In genomic region chr12:108518716-108519496, GRCh38 we compare ENCODE assay signal across 17 cellular contexts. TPM values are rescaled to one million over a fixed set of nuclear protein-coding genes. Genes with fewer than 3 reads are reported as not detected.
DNase-seq lines count a peak whose midpoint lies in the region; ATAC-seq, FAIRE-seq and TF ChIP-seq lines count a peak whose summit lies in the region.
"Had no signal": no experiment of that assay in that cellular context is flagged by ENCODE, and none has a peak within 500 bp of the region (broad histone marks: within the 10 kb centered on the region; RNA-seq: fewer than 3 reads in every experiment).

No MANE protein-coding gene starts in this region.

- TF ChIP-seq POLR2A in GM15510 (IDR thresholded peaks at IDR 0.05; ENCODE audit: borderline replicate concordance, extremely low read depth, insufficient read length), result peak; percentile 12
- TF ChIP-seq POLR2A in endothelial cell of umbilical vein (IDR thresholded peaks at IDR 0.05; ENCODE audit: low read depth, low read length), result no peak

- H3K4me1 Mint-ChIP-seq in activated T-helper 1 cell treated with anti-CD3 and anti-CD28 coated beads, Interleukin-12 subunit alpha, Interleukin-12 subunit beta, Interleukin-2, Interleukin-4 antibody, amounts not matched to agents 30 ng/mL and 10 ng/mL and 1 ng/mL, durations not matched to agents 14 hours and 24 hours and 36 hours (ENCODE audit: low read depth), result peaks cover 12% of the 10 kb centered on the region
- peaks cover 30% of the 10 kb centered on the region for H3K4me1 Mint-ChIP-seq in stimulated activated effector memory CD8-positive, alpha-beta T cell treated with anti-CD3 and anti-CD28 coated beads, Interleukin-12 subunit alpha, Interleukin-12 subunit beta, amount 100 ng/mL, for 72 hours

- H3K9me3 Mint-ChIP-seq in activated T-helper 1 cell treated with anti-CD3 and anti-CD28 coated beads, Interleukin-12 subunit alpha, Interleukin-12 subunit beta, Interleukin-2, Interleukin-4 antibody, amounts not matched to agents 30 ng/mL and 10 ng/mL and 1 ng/mL, durations not matched to agents 14 hours and 24 hours and 36 hours, result no peaks in the 10 kb centered on the region
- no peaks in the 10 kb centered on the region for H3K9me3 Mint-ChIP-seq in stimulated activated effector memory CD8-positive, alpha-beta T cell treated with anti-CD3 and anti-CD28 coated beads, Interleukin-12 subunit alpha, Interleukin-12 subunit beta, amount 100 ng/mL, for 72 hours
- H3K9me3 Mint-ChIP-seq: CD8-positive, alpha-beta T cell had no signal

- CTCF ChIA-PET in endothelial cell of umbilical vein (lab: Charles Lee), result no interaction called here

- H3K79me2 ChIP-seq in endothelial cell of umbilical vein (ENCODE audit: control insufficient read depth, insufficient read depth, low read length), result no peaks in the 10 kb centered on the region

- no peak for TF ChIP-seq CTCF in endothelial cell of umbilical vein (IDR thresholded peaks at IDR 0.05; ENCODE audit: extremely low read depth in 1 of 2, insufficient read depth in 1 of 2, low read depth in 1 of 2, low read length in 2 of 2)

- H3K4me3 ChIP-seq in endothelial cell of umbilical vein (replicated peaks in 1 of 3; ENCODE audit: insufficient read depth in 1 of 3, low read depth in 1 of 3, low read length in 3 of 3), result no peak overlapping the region
- H3K4me3 ChIP-seq: Peyer's patch, SJCRH30 had no signal

- BruUV-seq in endothelial cell of umbilical vein (replicated peaks; lab: Mats Ljungman, UMichigan), result no TSS peak

- DNase-seq in activated T-helper 1 cell treated with anti-CD3 and anti-CD28 coated beads, Interleukin-12 subunit alpha, Interleukin-12 subunit beta, Interleukin-2, Interleukin-4 antibody, amounts not matched to agents 30 ng/mL and 10 ng/mL and 1 ng/mL, durations not matched to agents 14 hours and 24 hours and 36 hours (ENCODE audit: low spot score), result no peak
- DNase-seq in endothelial cell of umbilical vein (ENCODE audit: low read depth, low spot score) (no peak), NCI-H510A (lab: John Stamatoyannopoulos, UW) (no peak), ureter (ENCODE audit: low spot score) (no peak)
- no peak for DNase-seq in stimulated activated effector memory CD8-positive, alpha-beta T cell treated with anti-CD3 and anti-CD28 coated beads, Interleukin-12 subunit alpha, Interleukin-12 subunit beta, amount 100 ng/mL, for 72 hours (ENCODE audit: low spot score in 2 of 2)
- DNase-seq: Calu3; CD8-positive, alpha-beta T cell; DMS153; NCI-H1092 treated with DMSO at 0.1 percent for 48 hours; NCI-H1436 treated with DMSO at 0.1 percent for 48 hours; NCI-H1930; NCI-H510A treated with DMSO at 0.1 percent for 48 hours; Peyer's patch; SJCRH30 had no signal

- no peaks in the 10 kb centered on the region for H4K20me1 ChIP-seq in endothelial cell of umbilical vein (replicated peaks; ENCODE audit: control insufficient read depth, extremely low read depth, insufficient read depth, low read length)

- H3K9ac ChIP-seq in endothelial cell of umbilical vein (replicated peaks; ENCODE audit: extremely low read depth, insufficient read depth, low read length), result no peak overlapping the region
- H3K9ac ChIP-seq: KMS-11 had no signal

- no peaks in the 10 kb centered on the region for H3K9me1 ChIP-seq in endothelial cell of umbilical vein (replicated peaks; ENCODE audit: control insufficient read depth, extremely low read depth, insufficient read depth, low read length)

- H3K4me2 ChIP-seq in endothelial cell of umbilical vein (ENCODE audit: insufficient read depth, low read length), result no peak overlapping the region
- H3K4me2 ChIP-seq: KMS-11 had no signal

- peaks cover 10 to 50% of the 10 kb centered on the region in 2 experiments for H3K36me3 ChIP-seq in endothelial cell of umbilical vein (ENCODE audit: control insufficient read depth in 2 of 2, extremely low read depth in 1 of 2, insufficient read depth in 2 of 2, low read length in 2 of 2)

- POLR2A ChIA-PET in endothelial cell of umbilical vein (lab: Charles Lee), result no interaction called here

- H3K9me3 ChIP-seq in endothelial cell of umbilical vein (replicated peaks; ENCODE audit: control insufficient read depth, insufficient read depth, low read length), result no peaks in the 10 kb centered on the region
- H3K9me3 ChIP-seq: Peyer's patch, SJCRH30 had no signal

- ATAC-seq in stimulated activated effector memory CD8-positive, alpha-beta T cell treated with anti-CD3 and anti-CD28 coated beads, Interleukin-12 subunit alpha, Interleukin-12 subunit beta, amount 100 ng/mL, for 72 hours, result no peak
- no peak for ATAC-seq in GM21737 (IDR thresholded peaks at IDR 0.05; ENCODE audit: unreplicated experiment)
- ATAC-seq: CD8-positive, alpha-beta T cell had no signal

- peak overlapping the region; percentile 16 for H3K27ac Mint-ChIP-seq in activated T-helper 1 cell treated with anti-CD3 and anti-CD28 coated beads, Interleukin-12 subunit alpha, Interleukin-12 subunit beta, Interleukin-2, Interleukin-4 antibody, amounts not matched to agents 30 ng/mL and 10 ng/mL and 1 ng/mL, durations not matched to agents 14 hours and 24 hours and 36 hours
- H3K27ac Mint-ChIP-seq in stimulated activated effector memory CD8-positive, alpha-beta T cell treated with anti-CD3 and anti-CD28 coated beads, Interleukin-12 subunit alpha, Interleukin-12 subunit beta, amount 100 ng/mL, for 72 hours, result peak overlapping the region; percentile 65
- H3K27ac Mint-ChIP-seq: CD8-positive, alpha-beta T cell had no signal

- no peak for FAIRE-seq in endothelial cell of umbilical vein (lab: Jason Lieb, UNC)

- H3K27me3 ChIP-seq in endothelial cell of umbilical vein (ENCODE audit: control insufficient read depth in 2 of 2, insufficient read depth in 2 of 2, low read length in 2 of 2), result no peaks in the 10 kb centered on the region
- H3K27me3 ChIP-seq: Peyer's patch, SJCRH30 had no signal

- H3K27ac ChIP-seq in endothelial cell of umbilical vein (ENCODE audit: insufficient read depth, low read depth, low read length), result no peak overlapping the region
- H3K27ac ChIP-seq: KMS-11, Peyer's patch, SJCRH30 had no signal

- no peaks in the 10 kb centered on the region for H3K27me3 Mint-ChIP-seq in activated T-helper 1 cell treated with anti-CD3 and anti-CD28 coated beads, Interleukin-12 subunit alpha, Interleukin-12 subunit beta, Interleukin-2, Interleukin-4 antibody, amounts not matched to agents 30 ng/mL and 10 ng/mL and 1 ng/mL, durations not matched to agents 14 hours and 24 hours and 36 hours (ENCODE audit: insufficient read depth)

- H3K4me1 ChIP-seq in endothelial cell of umbilical vein (ENCODE audit: control insufficient read depth, extremely low read depth, insufficient read depth, low read length), result peaks cover 7% of the 10 kb centered on the region

- no peak overlapping the region for H2AFZ ChIP-seq in endothelial cell of umbilical vein (ENCODE audit: low read depth, low read length)

- peaks cover 37% of the 10 kb centered on the region for H3K36me3 Mint-ChIP-seq in activated T-helper 1 cell treated with anti-CD3 and anti-CD28 coated beads, Interleukin-12 subunit alpha, Interleukin-12 subunit beta, Interleukin-2, Interleukin-4 antibody, amounts not matched to agents 30 ng/mL and 10 ng/mL and 1 ng/mL, durations not matched to agents 14 hours and 24 hours and 36 hours (ENCODE audit: low read depth)
- H3K36me3 Mint-ChIP-seq in stimulated activated effector memory CD8-positive, alpha-beta T cell treated with anti-CD3 and anti-CD28 coated beads, Interleukin-12 subunit alpha, Interleukin-12 subunit beta, amount 100 ng/mL, for 72 hours, result peaks cover 97% of the 10 kb centered on the region

- dilution Hi-C loops in endothelial cell of umbilical vein (cut with MboI; ENCODE audit: extremely low pct_ligation_motif_present, low sequenced_read_pairs), result no loop called here

- H3K4me3 Mint-ChIP-seq in activated T-helper 1 cell treated with anti-CD3 and anti-CD28 coated beads, Interleukin-12 subunit alpha, Interleukin-12 subunit beta, Interleukin-2, Interleukin-4 antibody, amounts not matched to agents 30 ng/mL and 10 ng/mL and 1 ng/mL, durations not matched to agents 14 hours and 24 hours and 36 hours, result no peak overlapping the region
- H3K4me3 Mint-ChIP-seq in stimulated activated effector memory CD8-positive, alpha-beta T cell treated with anti-CD3 and anti-CD28 coated beads, Interleukin-12 subunit alpha, Interleukin-12 subunit beta, amount 100 ng/mL, for 72 hours, result no peak overlapping the region
- H3K4me3 Mint-ChIP-seq: CD8-positive, alpha-beta T cell had no signal

- intact Hi-C loops in activated T-helper 1 cell treated with anti-CD3 and anti-CD28 coated beads, Interleukin-12 subunit alpha, Interleukin-12 subunit beta, Interleukin-2, Interleukin-4 antibody, amounts not matched to agents 30 ng/mL and 10 ng/mL and 1 ng/mL, durations not matched to agents 14 hours and 24 hours and 36 hours (cut with micrococcal nuclease), result loop anchor here (5.0 kb wide), 4 partner anchors 113 to 1053 kb away; partner anchors contain the start of genes MMAB, MVK, SELPLG and SSH1
- intact Hi-C loops in endothelial cell of umbilical vein (cut with micrococcal nuclease), result loop anchor here (5.0 to 10.0 kb wide), 4 partner anchors 98 to 1424 kb away; partner anchors contain the start of gene CRY1

RNA-seq across cellular contexts. Expression of gene FICD, which starts 3.8 kb away (rescaled TPM):
- total RNA-seq in activated T-helper 1 cell treated with anti-CD3 and anti-CD28 coated beads, Interleukin-12 subunit alpha, Interleukin-12 subunit beta, Interleukin-2, Interleukin-4 antibody, amounts not matched to agents 30 ng/mL and 10 ng/mL and 1 ng/mL, durations not matched to agents 14 hours and 24 hours and 36 hours, result 6.1 and 6.8 TPM in 2 replicates
- total RNA-seq in endothelial cell of umbilical vein (6.0 and 6.1 TPM in 2 replicates), ureter (6.4 TPM)
- 3.0 and 3.9 TPM in 2 replicates for polyA plus RNA-seq in endothelial cell of umbilical vein
- 2.1 and 2.8 TPM in 2 replicates for polyA plus RNA-seq in endothelial cell of umbilical vein (2011; cell fraction: cytosol; rRNA removed)
- polyA plus RNA-seq in endothelial cell of umbilical vein (2011; cell fraction: nucleus; rRNA removed), result 4.2 and 4.5 TPM in 2 replicates
- 5.2 and 7.9 TPM in 2 replicates for polyA plus RNA-seq in endothelial cell of umbilical vein (2012)
- polyA minus RNA-seq in endothelial cell of umbilical vein, result 11.0 and 19.2 TPM in 2 replicates
- 1.9 TPM for polyA minus RNA-seq in endothelial cell of umbilical vein (2011; cell fraction: cytosol; rRNA and poly(A)+ RNA removed)
- 5.8 and 7.2 TPM in 2 replicates for polyA minus RNA-seq in endothelial cell of umbilical vein (2011; cell fraction: nucleus; rRNA and poly(A)+ RNA removed)

RNA-seq across cellular contexts. Expression of gene SART3, which starts 42.1 kb away (rescaled TPM):
- total RNA-seq in activated T-helper 1 cell treated with anti-CD3 and anti-CD28 coated beads, Interleukin-12 subunit alpha, Interleukin-12 subunit beta, Interleukin-2, Interleukin-4 antibody, amounts not matched to agents 30 ng/mL and 10 ng/mL and 1 ng/mL, durations not matched to agents 14 hours and 24 hours and 36 hours, result 83.3 and 96.4 TPM in 2 replicates
- total RNA-seq in endothelial cell of umbilical vein (48.1 and 50.7 TPM in 2 replicates), ureter (64.9 TPM)
- polyA plus RNA-seq in endothelial cell of umbilical vein, result 6.7 and 13.9 TPM in 2 replicates
- polyA plus RNA-seq in endothelial cell of umbilical vein (2011; cell fraction: cytosol; rRNA removed), result 15.8 and 16.0 TPM in 2 replicates
- polyA plus RNA-seq in endothelial cell of umbilical vein (2011; cell fraction: nucleus; rRNA removed), result 63.9 and 70.1 TPM in 2 replicates
- 35.0 and 37.2 TPM in 2 replicates for polyA plus RNA-seq in endothelial cell of umbilical vein (2012)
- polyA minus RNA-seq in endothelial cell of umbilical vein, result 45.0 and 49.8 TPM in 2 replicates
- 16.8 TPM for polyA minus RNA-seq in endothelial cell of umbilical vein (2011; cell fraction: cytosol; rRNA and poly(A)+ RNA removed)
- polyA minus RNA-seq in endothelial cell of umbilical vein (2011; cell fraction: nucleus; rRNA and poly(A)+ RNA removed), result 112 and 125 TPM in 2 replicates

RNA-seq across cellular contexts. Expression of gene ISCU, which starts 43.5 kb away (rescaled TPM):
- 73.8 and 74.9 TPM in 2 replicates for total RNA-seq in activated T-helper 1 cell treated with anti-CD3 and anti-CD28 coated beads, Interleukin-12 subunit alpha, Interleukin-12 subunit beta, Interleukin-2, Interleukin-4 antibody, amounts not matched to agents 30 ng/mL and 10 ng/mL and 1 ng/mL, durations not matched to agents 14 hours and 24 hours and 36 hours
- total RNA-seq in endothelial cell of umbilical vein (74.8 and 75.0 TPM in 2 replicates), ureter (131 TPM)
- polyA plus RNA-seq in endothelial cell of umbilical vein, result 65.0 and 78.6 TPM in 2 replicates
- 88.6 and 96.2 TPM in 2 replicates for polyA plus RNA-seq in endothelial cell of umbilical vein (2011; cell fraction: cytosol; rRNA removed)
- 193 and 227 TPM in 2 replicates for polyA plus RNA-seq in endothelial cell of umbilical vein (2011; cell fraction: nucleus; rRNA removed)
- 98.1 and 134 TPM in 2 replicates for polyA plus RNA-seq in endothelial cell of umbilical vein (2012)
- polyA minus RNA-seq in endothelial cell of umbilical vein, result 57.8 and 58.6 TPM in 2 replicates
- 28.8 TPM for polyA minus RNA-seq in endothelial cell of umbilical vein (2011; cell fraction: cytosol; rRNA and poly(A)+ RNA removed)
- polyA minus RNA-seq in endothelial cell of umbilical vein (2011; cell fraction: nucleus; rRNA and poly(A)+ RNA removed), result 26.9 and 38.7 TPM in 2 replicates
